ENCODE assay signal across 19 cellular contexts in the genomic region with DNA sequence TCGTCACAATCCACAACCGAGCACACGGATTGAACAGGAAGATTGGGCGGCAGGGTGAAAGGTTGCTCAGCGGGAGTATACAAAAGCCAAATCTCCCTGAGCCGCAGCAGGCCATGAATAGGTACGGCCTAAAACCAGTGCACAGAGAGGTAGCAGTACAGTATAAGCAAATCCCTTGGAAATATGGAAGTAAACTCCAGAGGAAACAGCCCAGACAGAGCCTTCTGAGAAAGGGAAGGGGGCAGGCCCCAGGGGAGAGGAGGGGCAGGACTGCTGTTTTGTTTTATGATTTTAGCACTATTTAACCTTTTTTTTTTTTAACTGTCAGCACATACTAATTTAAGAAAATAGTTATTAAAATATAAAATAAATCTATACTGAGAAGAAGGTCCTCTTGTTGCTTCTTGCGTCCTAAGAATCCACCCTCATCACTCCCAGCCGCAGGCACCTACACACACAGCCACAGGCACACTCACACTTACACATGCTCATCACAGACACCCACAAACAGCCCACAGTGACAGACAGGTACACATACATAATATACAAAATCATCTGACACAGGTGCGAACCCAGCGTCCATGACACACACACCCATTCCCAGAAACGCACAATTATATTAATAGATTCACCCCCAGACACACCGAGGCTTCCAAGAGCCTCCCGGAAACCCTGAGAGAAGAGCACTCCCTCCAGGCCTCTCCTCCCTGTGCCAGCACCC. TPM values are rescaled to one million over a fixed set of nuclear protein-coding genes. Genes with fewer than 3 reads are reported as not detected.
DNase-seq lines count a peak whose midpoint lies in the region; ATAC-seq and TF ChIP-seq lines count a peak whose summit lies in the region.
"Had no signal": no experiment of that assay in that cellular context is flagged by ENCODE, and none has a peak within 500 bp of the region (broad histone marks: within the 10 kb centered on the region; RNA-seq: fewer than 3 reads in every experiment).

No MANE protein-coding gene starts in this region.

- H3K27me3 Mint-ChIP-seq in naive thymus-derived CD4-positive, alpha-beta T cell = peaks cover 0 to 4% (median 0%) of the 10 kb centered on the region in 5 donors

- H3K9me3 ChIP-seq in AG04450 (ENCODE audit: control insufficient read depth, insufficient read depth, low read length) (no peaks in the 10 kb centered on the region), OCI-LY7 (ENCODE audit: low read length) (0 out of 2 replicates have a peak, but pooled peaks cover 5% of the 10 kb centered on the region), breast epithelium (no peaks in the 10 kb centered on the region)
- H3K9me3 ChIP-seq in naive thymus-derived CD4-positive, alpha-beta T cell (ENCODE audit: control insufficient read depth in 2 of 3, low read length in 3 of 3) = no peaks in the 10 kb centered on the region
- H3K9me3 ChIP-seq: psoas muscle, vagina had no signal

- H3K27ac ChIP-seq in AG04450 (ENCODE audit: low read depth, low read length) = peak overlapping the region; percentile 68
- H3K27ac ChIP-seq in OCI-LY7 (ENCODE audit: low read depth, low read length, poor library complexity, severe bottlenecking) = no peak overlapping the region
- peak overlapping the region; percentile 68 to 83 for H3K27ac ChIP-seq in breast epithelium
- H3K27ac ChIP-seq in naive thymus-derived CD4-positive, alpha-beta T cell (ENCODE audit: low read depth, low read length) = no peak overlapping the region
- H3K27ac ChIP-seq: hepatocyte, psoas muscle, vagina had no signal

- no peaks in the 10 kb centered on the region for H3K79me2 ChIP-seq in OCI-LY7 (ENCODE audit: insufficient read depth, low read depth, low read length)
- H3K79me2 ChIP-seq: hepatocyte had no signal

- peak overlapping the region; percentile 44; the same call in 1 of the 2 replicates for H2AFZ ChIP-seq in OCI-LY7 (ENCODE audit: low read length)
- H2AFZ ChIP-seq: hepatocyte had no signal

- CTCF ChIA-PET in AG04450 (lab: Charles Lee) (no interaction called here), OCI-LY7 (lab: Charles Lee; ENCODE audit: unreplicated experiment) (no interaction called here)
- CTCF ChIA-PET in naive thymus-derived CD4-positive, alpha-beta T cell (lab: Charles Lee) = no interaction called here

- H3K4me1 ChIP-seq in OCI-LY7 (ENCODE audit: insufficient read depth, low read length, poor library complexity, severe bottlenecking) = peaks cover 18% of the 10 kb centered on the region
- no peaks in the 10 kb centered on the region for H3K4me1 ChIP-seq in breast epithelium
- no peaks in the 10 kb centered on the region for H3K4me1 ChIP-seq in naive thymus-derived CD4-positive, alpha-beta T cell (ENCODE audit: control insufficient read depth in 2 of 2, insufficient read depth in 2 of 2, low read length in 2 of 2)
- H3K4me1 ChIP-seq: psoas muscle had no signal

- peak overlapping the region in 6 of 9 donors; percentile 45 to 77 (median 53) for H3K27ac Mint-ChIP-seq in naive thymus-derived CD4-positive, alpha-beta T cell
- H3K27ac Mint-ChIP-seq: memory B cell; T-helper 1 cell treated with Interleukin-12 subunit alpha and Interleukin-12 subunit beta and Interleukin-4 antibody, amounts not matched to agents 30 μg/mL and 1 μg/mL, for 36 hours had no signal

- no peaks in the 10 kb centered on the region for H4K20me1 ChIP-seq in OCI-LY7 (ENCODE audit: insufficient read depth, low read length)

- no peak overlapping the region for H3K4me3 Mint-ChIP-seq in naive thymus-derived CD4-positive, alpha-beta T cell
- H3K4me3 Mint-ChIP-seq: memory B cell; T-helper 1 cell treated with Interleukin-12 subunit alpha and Interleukin-12 subunit beta and Interleukin-4 antibody, amounts not matched to agents 30 μg/mL and 1 μg/mL, for 36 hours had no signal

- no peak for DNase-seq in AG04450 (ENCODE audit: low read depth, low spot score)
- DNase-seq in OCI-LY7 (ENCODE audit: low spot score) = no peak
- no peak for DNase-seq in breast epithelium (ENCODE audit: low spot score in 2 of 2)
- DNase-seq in naive thymus-derived CD4-positive, alpha-beta T cell = no peak
- DNase-seq in NCI-H2029 (lab: John Stamatoyannopoulos, UW) = no peak
- DNase-seq in activated effector memory CD4-positive, alpha-beta T cell treated with anti-CD3 and anti-CD28 coated beads, Interleukin-2, amount 50 U/mL, for 16 hours = no peak
- DNase-seq: activated T-cell treated with anti-CD3 and anti-CD28 coated beads for 4 hours, Kasumi-1, NCI-H1105, psoas muscle had no signal

- BruUV-seq in OCI-LY7 (replicated peaks; lab: Mats Ljungman, UMichigan) = no TSS peak

- no peak for TF ChIP-seq CTCF in AG04450 (IDR thresholded peaks at IDR 0.05; ENCODE audit: low read depth, low read length)
- TF ChIP-seq CTCF in OCI-LY7 (conservative IDR thresholded peaks at IDR 0.05; ENCODE audit: low read length) = no peak
- no peak for TF ChIP-seq CTCF in breast epithelium (IDR thresholded peaks at IDR 0.05)

- peaks cover 0 to 10% (median 4%) of the 10 kb centered on the region in 7 donors for H3K4me1 Mint-ChIP-seq in naive thymus-derived CD4-positive, alpha-beta T cell

- POLR2A ChIA-PET in AG04450 (lab: Yijun Ruan, JAX) = no interaction called here
- POLR2A ChIA-PET in OCI-LY7 (lab: Charles Lee) = no interaction called here
- POLR2A ChIA-PET in naive thymus-derived CD4-positive, alpha-beta T cell (lab: Charles Lee) = no interaction called here

- peak overlapping the region; percentile 54 for H3K4me2 ChIP-seq in OCI-LY7 (ENCODE audit: low read length)
- H3K4me2 ChIP-seq: hepatocyte had no signal

- H3K27me3 ChIP-seq in AG04450 (ENCODE audit: control insufficient read depth, insufficient read depth, low read length) (no peaks in the 10 kb centered on the region), breast epithelium (no peaks in the 10 kb centered on the region)
- H3K27me3 ChIP-seq in naive thymus-derived CD4-positive, alpha-beta T cell (ENCODE audit: control insufficient read depth in 2 of 2, insufficient read depth in 2 of 2, low read length in 2 of 2) = no peaks in the 10 kb centered on the region
- H3K27me3 ChIP-seq: hepatocyte, vagina had no signal

- no peak for TF ChIP-seq POLR2A in breast epithelium (IDR thresholded peaks at IDR 0.05)

- no peak overlapping the region for H3K4me3 ChIP-seq in AG04450 (ENCODE audit: low read depth, low read length)
- no peak overlapping the region for H3K4me3 ChIP-seq in OCI-LY7 (ENCODE audit: low read depth, low read length, poor library complexity, severe bottlenecking)
- H3K4me3 ChIP-seq in breast epithelium = no peak overlapping the region
- no peak overlapping the region for H3K4me3 ChIP-seq in naive thymus-derived CD4-positive, alpha-beta T cell (ENCODE audit: low read length)
- H3K4me3 ChIP-seq: hepatocyte, psoas muscle, vagina had no signal

- peaks cover 0 to 5% (median 0%) of the 10 kb centered on the region in 11 donors for H3K9me3 Mint-ChIP-seq in naive thymus-derived CD4-positive, alpha-beta T cell
- H3K9me3 Mint-ChIP-seq: memory B cell; T-helper 1 cell treated with Interleukin-12 subunit alpha and Interleukin-12 subunit beta and Interleukin-4 antibody, amounts not matched to agents 30 μg/mL and 1 μg/mL, for 36 hours had no signal

- H3K36me3 ChIP-seq in OCI-LY7 (ENCODE audit: insufficient read depth, low read length) = no peaks in the 10 kb centered on the region
- no peaks in the 10 kb centered on the region for H3K36me3 ChIP-seq in breast epithelium
- H3K36me3 ChIP-seq in naive thymus-derived CD4-positive, alpha-beta T cell (ENCODE audit: control insufficient read depth in 2 of 3, insufficient read depth in 3 of 3, low read length in 3 of 3) = peaks cover 0 to 14% (median 0%) of the 10 kb centered on the region in 3 experiments
- H3K36me3 ChIP-seq: vagina had no signal

- no peaks in the 10 kb centered on the region for H3K9me2 ChIP-seq in OCI-LY7 (ENCODE audit: insufficient read depth, low read length)

- peaks cover 0 to 30% (median 12%) of the 10 kb centered on the region in 5 donors for H3K36me3 Mint-ChIP-seq in naive thymus-derived CD4-positive, alpha-beta T cell
- H3K36me3 Mint-ChIP-seq: memory B cell had no signal

- no peak for ATAC-seq in naive thymus-derived CD4-positive, alpha-beta T cell
- ATAC-seq in HG03442 (IDR thresholded peaks at IDR 0.05; ENCODE audit: unreplicated experiment) = no peak
- no peak for ATAC-seq in HG03378 (IDR thresholded peaks at IDR 0.05; ENCODE audit: unreplicated experiment)

- intact Hi-C loops in OCI-LY7 (cut with micrococcal nuclease; ENCODE audit: unreplicated experiment) (no loop called here), breast epithelium (cut with DNase I; ENCODE audit: low total_unique reads) (no loop called here)
- intact Hi-C loops in naive thymus-derived CD4-positive, alpha-beta T cell (cut with micrococcal nuclease) = no loop called here

RNA-seq across cellular contexts. Expression of a gene that starts 12.9 kb away (rescaled TPM):
- 1.9 and 2.1 TPM in 2 replicates for polyA plus RNA-seq in AG04450 (2011; rRNA removed)
- 1.3 and 3.1 TPM in 2 replicates for polyA minus RNA-seq in AG04450 (2011; rRNA and poly(A)+ RNA removed)
- 0.13 and 0.41 TPM in 2 replicates for total RNA-seq in OCI-LY7 (2014; rRNA removed; shearing (Covaris generic))
- total RNA-seq in OCI-LY7 (2022) (0.67 TPM in 1 of 2 replicates, not detected in the other), breast epithelium (10 to 100 TPM; 11.8 to 37.7 (median 23.1) TPM)
- total RNA-seq in naive thymus-derived CD4-positive, alpha-beta T cell = 10 to 100 TPM in 4 of 5 experiments, 1 to 10 TPM in 1; 2.3 to 55.7 (median 31.8) TPM
- polyA plus RNA-seq in naive thymus-derived CD4-positive, alpha-beta T cell = 10 to 100 TPM; 19.3 to 22.5 TPM
- total RNA-seq: HT-29 had no signal

RNA-seq across cellular contexts. Expression of a gene that starts 27.4 kb away (rescaled TPM):
- not detected in 2 replicates for polyA plus RNA-seq in AG04450 (2011; rRNA removed)
- not detected in 2 replicates for polyA minus RNA-seq in AG04450 (2011; rRNA and poly(A)+ RNA removed)
- total RNA-seq in OCI-LY7 (2014; rRNA removed; shearing (Covaris generic)) = 0.16 and 2.4 TPM in 2 replicates
- total RNA-seq in OCI-LY7 (2022) = 0.65 and 0.68 TPM in 2 replicates
- not detected for total RNA-seq in breast epithelium
- total RNA-seq in naive thymus-derived CD4-positive, alpha-beta T cell = under 1 TPM in 2 of 5 experiments, not detected in 3; 0.34 to 0.78 TPM
- polyA plus RNA-seq in naive thymus-derived CD4-positive, alpha-beta T cell = under 1 TPM in 1 of 2 donors, not detected in 1; 0.15 TPM
- total RNA-seq: hepatocyte, HT-29, kidney epithelial cell, vagina had no signal
- polyA plus RNA-seq: hepatocyte, neural cell, psoas muscle had no signal

RNA-seq across cellular contexts. Expression of a gene that starts 58.9 kb away (rescaled TPM):
- 3.2 and 3.7 TPM in 2 replicates for polyA plus RNA-seq in AG04450 (2011; rRNA removed)
- 10.8 and 14.6 TPM in 2 replicates for polyA minus RNA-seq in AG04450 (2011; rRNA and poly(A)+ RNA removed)
- 17.9 and 23.7 TPM in 2 replicates for total RNA-seq in OCI-LY7 (2014; rRNA removed; shearing (Covaris generic))
- total RNA-seq in OCI-LY7 (2022) = 30.9 and 35.5 TPM in 2 replicates
- 10 to 100 TPM; 12.8 to 21.2 (median 13.9) TPM for total RNA-seq in breast epithelium
- 10 to 100 TPM; 10.7 to 22.0 (median 12.8) TPM for total RNA-seq in naive thymus-derived CD4-positive, alpha-beta T cell
- polyA plus RNA-seq in naive thymus-derived CD4-positive, alpha-beta T cell = 1 to 10 TPM in 1 of 2 donors, under 1 TPM in 1; 0.39 to 1.9 TPM

Comparison
In these comparisons a context has a peak if more than half of its experiments do, and no peak if none do; other contexts are left out.
1. H3K27ac ChIP-seq: peak in AG04450 (single experiment) and breast epithelium (2 of 2); none in OCI-LY7 (single experiment) and naive thymus-derived CD4-positive, alpha-beta T cell (single experiment).